31 cellular contexts compared by ENCODE assay signal in the genomic region with DNA sequence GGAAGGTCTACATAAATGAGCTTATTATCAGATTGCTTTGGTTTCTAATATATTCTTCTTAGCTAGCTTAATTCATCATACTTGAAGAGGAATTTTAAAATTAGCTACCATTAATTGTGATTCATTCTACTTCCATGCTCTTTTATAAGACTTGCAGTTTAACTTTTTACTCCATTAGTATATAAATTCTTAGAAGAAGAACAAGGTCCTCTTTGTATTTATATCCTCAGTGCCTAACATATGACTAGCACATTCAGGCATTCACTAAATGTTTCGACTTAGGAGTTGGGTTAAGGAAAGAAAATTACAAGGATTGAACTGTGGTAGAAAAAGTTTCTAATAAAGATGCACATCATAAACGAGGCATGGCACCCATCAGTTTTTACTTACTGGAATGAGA.
"Had no signal": no experiment of that assay in that cellular context is flagged by ENCODE, and none has a peak within 500 bp of the region (broad histone marks: within the 10 kb centered on the region; RNA-seq: fewer than 3 reads in every experiment).

No MANE protein-coding gene starts in this region.

- ATAC-seq: activated CD8-positive, alpha-beta T cell treated with anti-CD3 and anti-CD28 coated beads for 36 hours; activated T-cell treated with anti-CD3 and anti-CD28 coated beads, Interleukin-2, amount 50 U/mL, for 72 hours; activated T-helper 17 cell treated with anti-CD3 and anti-CD28 coated beads, Interleukin-2, amount 50 U/mL, for 72 hours; PC-3 had no signal

- H3K27ac Mint-ChIP-seq: activated CD4-positive, alpha-beta T cell treated with anti-CD3 and anti-CD28 coated beads, Interleukin-2, amount 10 ng/mL, durations not matched to agents 24 days and 14 days; activated CD8-positive, alpha-beta T cell treated with anti-CD3 and anti-CD28 coated beads for 36 hours; activated naive CD8-positive, alpha-beta T cell treated with anti-CD3 and anti-CD28 coated beads for 36 hours; activated T-cell treated with anti-CD3 and anti-CD28 coated beads, Interleukin-2, amount 50 U/mL, for 72 hours; activated T-helper 17 cell treated with anti-CD3 and anti-CD28 coated beads, Interleukin-2, amount 50 U/mL, for 72 hours had no signal

- H3K9me3 ChIP-seq: MG63, SJSA1 had no signal

- H3K4me3 ChIP-seq: ascending aorta, MG63, Peyer's patch, SJSA1 had no signal

- H3K4me1 Mint-ChIP-seq: activated CD4-positive, alpha-beta T cell treated with anti-CD3 and anti-CD28 coated beads, Interleukin-2, amount 10 ng/mL, durations not matched to agents 24 days and 14 days; activated naive CD8-positive, alpha-beta T cell treated with anti-CD3 and anti-CD28 coated beads for 36 hours; activated T-helper 17 cell treated with anti-CD3 and anti-CD28 coated beads, Interleukin-2, amount 50 U/mL, for 72 hours had no signal

- H3K36me3 ChIP-seq: ascending aorta, brain microvascular endothelial cell, MG63, Peyer's patch, SJSA1 had no signal

- H3K9me3 Mint-ChIP-seq: activated CD4-positive, alpha-beta T cell treated with anti-CD3 and anti-CD28 coated beads, Interleukin-2, amount 10 ng/mL, durations not matched to agents 24 days and 14 days; activated naive CD8-positive, alpha-beta T cell treated with anti-CD3 and anti-CD28 coated beads for 36 hours had no signal

- H3K4me3 Mint-ChIP-seq: activated CD4-positive, alpha-beta T cell treated with anti-CD3 and anti-CD28 coated beads, Interleukin-2, amount 10 ng/mL, durations not matched to agents 24 days and 14 days; activated CD8-positive, alpha-beta T cell treated with anti-CD3 and anti-CD28 coated beads for 36 hours; activated naive CD8-positive, alpha-beta T cell treated with anti-CD3 and anti-CD28 coated beads for 36 hours; activated T-cell treated with anti-CD3 and anti-CD28 coated beads, Interleukin-2, amount 50 U/mL, for 72 hours; activated T-helper 17 cell treated with anti-CD3 and anti-CD28 coated beads, Interleukin-2, amount 50 U/mL, for 72 hours had no signal

- H3K36me3 Mint-ChIP-seq: activated naive CD8-positive, alpha-beta T cell treated with anti-CD3 and anti-CD28 coated beads for 36 hours had no signal

- H3K27me3 ChIP-seq: ascending aorta, brain microvascular endothelial cell, MG63, Peyer's patch, SJSA1 had no signal

- DNase-seq: activated CD4-positive, alpha-beta T cell treated with anti-CD3 and anti-CD28 coated beads, Interleukin-2, amount 10 ng/mL, durations not matched to agents 24 days and 14 days; activated CD4-positive, alpha-beta T cell treated with anti-CD3 and anti-CD28 coated beads, Interleukin-2, amount 50 U/mL, for 4 hours; activated CD8-positive, alpha-beta T cell treated with anti-CD3 and anti-CD28 coated beads for 36 hours; activated effector memory CD4-positive, alpha-beta T cell treated with anti-CD3 and anti-CD28 coated beads, Interleukin-2, amount 50 U/mL, for 16 hours; activated naive CD4-positive, alpha-beta T cell; activated naive CD4-positive, alpha-beta T cell treated with anti-CD3 and anti-CD28 coated beads, Interleukin-2, amount 50 U/mL, for 16 hours; activated naive CD8-positive, alpha-beta T cell treated with anti-CD3 and anti-CD28 coated beads for 36 hours; activated T-cell treated with anti-CD3 and anti-CD28 coated beads, Interleukin-2, amount 50 U/mL, for 1 hour; activated T-cell treated with anti-CD3 and anti-CD28 coated beads, Interleukin-2, amount 50 U/mL, for 72 hours; amniotic stem cell; brain microvascular endothelial cell; central memory CD4-positive, alpha-beta T cell; Kasumi-1; KG1; MG63; NCI-H1048; NCI-H1105 treated with DMSO at 0.1 percent for 48 hours; NCI-H1436; NCI-H1694; NCI-H2029; NCI-H510A; NCI-H526; NCI-H748 treated with DMSO at 0.1 percent for 48 hours; NK-92 treated with Interleukin-12 subunit alpha and Interleukin-12 subunit beta, amount 100 ng/mL, for 24 hours; PC-3; Peyer's patch; RPMI8226; SHP77 treated with DMSO at 0.1 percent for 48 hours had no signal

- H3K27ac ChIP-seq: ascending aorta, brain microvascular endothelial cell, Peyer's patch, SJSA1 had no signal

- H3K4me1 ChIP-seq: ascending aorta, Peyer's patch, SJSA1 had no signal

- H3K27me3 Mint-ChIP-seq: activated CD4-positive, alpha-beta T cell treated with anti-CD3 and anti-CD28 coated beads, Interleukin-2, amount 10 ng/mL, durations not matched to agents 24 days and 14 days; activated CD8-positive, alpha-beta T cell treated with anti-CD3 and anti-CD28 coated beads for 36 hours; activated naive CD8-positive, alpha-beta T cell treated with anti-CD3 and anti-CD28 coated beads for 36 hours; activated T-helper 17 cell treated with anti-CD3 and anti-CD28 coated beads, Interleukin-2, amount 50 U/mL, for 72 hours had no signal
